ENCODE assay signal across 9 cellular contexts in genomic region chr17:78129385-78130079, GRCh38. TPM values are rescaled to one million over a fixed set of nuclear protein-coding genes. Genes with fewer than 3 reads are reported as not detected.
A peak's percentile ranks its signal among the peaks of the same experiment; 100 is the strongest.
DNase-seq lines count a peak whose midpoint lies in the region; ATAC-seq lines count a peak whose summit lies in the region.
"Had no signal": no experiment of that assay in that cellular context is flagged by ENCODE, and none has a peak within 500 bp of the region (broad histone marks: within the 10 kb centered on the region; RNA-seq: fewer than 3 reads in every experiment).

No MANE protein-coding gene starts in this region.

- CTCF ChIA-PET in activated CD4-positive, alpha-beta T cell treated with anti-CD3 and anti-CD28 coated beads for 36 hours (lab: Charles Lee), result interaction anchor here (1.1 to 2.5 kb wide), 3 partner anchors 10 to 45 kb away, joined by 3 to 13 read pairs (median 6); no protein-coding TSS in a partner anchor
- CTCF ChIA-PET in activated CD8-positive, alpha-beta memory T cell treated with anti-CD3 and anti-CD28 coated beads, Interleukin-2, amount 10 ng/mL, durations not matched to agents 7 days and 5 days (lab: Charles Lee), result interaction anchor here (0.9 to 17.0 kb wide), 7 partner anchors 7 to 989 kb away, joined by 3 to 257 read pairs (median 8); no protein-coding TSS in a partner anchor

- intact Hi-C loops in activated CD4-positive, alpha-beta T cell treated with anti-CD3 and anti-CD28 coated beads for 36 hours (cut with DNase I, micrococcal nuclease), result loop anchor here (1.0 to 10.0 kb wide), 9 partner anchors 8 to 675 kb away; partner anchors contain the start of genes SYNGR2 (in 2 of the 2), AFMID (in 1 of the 2), SOCS3 (in 1 of the 2) and TK1 (in 1 of the 2)

- DNase-seq in activated CD4-positive, alpha-beta T cell treated with anti-CD3 and anti-CD28 coated beads for 36 hours, result peak; percentile 74
- no peak for DNase-seq in activated CD4-positive, alpha-beta T cell treated with anti-CD3 and anti-CD28 coated beads, Interleukin-2, amount 50 U/mL, for 4 hours
- peak; percentile 79 for DNase-seq in activated CD8-positive, alpha-beta memory T cell treated with anti-CD3 and anti-CD28 coated beads, Interleukin-2, amount 10 ng/mL, durations not matched to agents 7 days and 5 days
- DNase-seq in immature natural killer cell (peak in 2 of 3 donors; percentile 42 to 48), substantia nigra (lab: John Stamatoyannopoulos, UW) (no peak), EL (no peak)

- peak overlapping the region; percentile 94 for H3K4me3 Mint-ChIP-seq in activated CD4-positive, alpha-beta T cell treated with anti-CD3 and anti-CD28 coated beads for 36 hours
- peak overlapping the region; percentile 72 for H3K4me3 Mint-ChIP-seq in activated CD8-positive, alpha-beta memory T cell treated with anti-CD3 and anti-CD28 coated beads, Interleukin-2, amount 10 ng/mL, durations not matched to agents 7 days and 5 days
- H3K4me3 Mint-ChIP-seq in immature natural killer cell, result peak overlapping the region; percentile 91 to 98 (median 97)

- no peaks in the 10 kb centered on the region for H3K27me3 Mint-ChIP-seq in activated CD4-positive, alpha-beta T cell treated with anti-CD3 and anti-CD28 coated beads for 36 hours
- no peaks in the 10 kb centered on the region for H3K27me3 Mint-ChIP-seq in activated CD8-positive, alpha-beta memory T cell treated with anti-CD3 and anti-CD28 coated beads, Interleukin-2, amount 10 ng/mL, durations not matched to agents 7 days and 5 days
- peaks cover 18 to 34% (median 22%) of the 10 kb centered on the region in 3 donors for H3K27me3 Mint-ChIP-seq in immature natural killer cell (ENCODE audit: low read depth in 3 of 3)

- H3K36me3 Mint-ChIP-seq in activated CD4-positive, alpha-beta T cell treated with anti-CD3 and anti-CD28 coated beads for 36 hours (ENCODE audit: low read depth), result peaks cover 40% of the 10 kb centered on the region
- H3K36me3 Mint-ChIP-seq in activated CD8-positive, alpha-beta memory T cell treated with anti-CD3 and anti-CD28 coated beads, Interleukin-2, amount 10 ng/mL, durations not matched to agents 7 days and 5 days, result peaks cover 40% of the 10 kb centered on the region
- H3K36me3 Mint-ChIP-seq in immature natural killer cell, result peaks cover 9 to 14% (median 11%) of the 10 kb centered on the region in 3 donors

- H3K9me3 Mint-ChIP-seq in activated CD4-positive, alpha-beta T cell treated with anti-CD3 and anti-CD28 coated beads for 36 hours (ENCODE audit: low read depth), result no peaks in the 10 kb centered on the region
- H3K9me3 Mint-ChIP-seq in activated CD8-positive, alpha-beta memory T cell treated with anti-CD3 and anti-CD28 coated beads, Interleukin-2, amount 10 ng/mL, durations not matched to agents 7 days and 5 days (ENCODE audit: low read depth), result no peaks in the 10 kb centered on the region
- no peaks in the 10 kb centered on the region for H3K9me3 Mint-ChIP-seq in immature natural killer cell

- H3K4me1 Mint-ChIP-seq in activated CD4-positive, alpha-beta T cell treated with anti-CD3 and anti-CD28 coated beads for 36 hours, result peaks cover 52% of the 10 kb centered on the region
- H3K4me1 Mint-ChIP-seq in activated CD8-positive, alpha-beta memory T cell treated with anti-CD3 and anti-CD28 coated beads, Interleukin-2, amount 10 ng/mL, durations not matched to agents 7 days and 5 days, result peaks cover 51% of the 10 kb centered on the region
- peaks cover 50 to 53% of the 10 kb centered on the region in 2 donors for H3K4me1 Mint-ChIP-seq in immature natural killer cell

- POLR2A ChIA-PET in activated CD4-positive, alpha-beta T cell treated with anti-CD3 and anti-CD28 coated beads for 36 hours (lab: Charles Lee), result interaction anchor here (0.7 kb wide), 1 partner anchor 13 kb away, joined by 3 read pairs; no protein-coding TSS in a partner anchor

- H3K27ac Mint-ChIP-seq in activated CD4-positive, alpha-beta T cell treated with anti-CD3 and anti-CD28 coated beads for 36 hours, result peak overlapping the region; percentile 96
- peak overlapping the region; percentile 99 for H3K27ac Mint-ChIP-seq in activated CD8-positive, alpha-beta memory T cell treated with anti-CD3 and anti-CD28 coated beads, Interleukin-2, amount 10 ng/mL, durations not matched to agents 7 days and 5 days
- H3K27ac Mint-ChIP-seq in immature natural killer cell, result peak overlapping the region; percentile 81 to 98 (median 96)

- peak; percentile 3 for ATAC-seq in activated CD4-positive, alpha-beta T cell treated with anti-CD3 and anti-CD28 coated beads for 36 hours
- ATAC-seq in activated CD8-positive, alpha-beta memory T cell treated with anti-CD3 and anti-CD28 coated beads, Interleukin-2, amount 10 ng/mL, durations not matched to agents 7 days and 5 days, result no peak
- ATAC-seq in GM19035 (IDR thresholded peaks at IDR 0.05; ENCODE audit: unreplicated experiment) (no peak), GM21390 (IDR thresholded peaks at IDR 0.05; ENCODE audit: unreplicated experiment) (no peak)

- peak overlapping the region; percentile 100 for H3K27ac ChIP-seq in substantia nigra (ENCODE audit: low read depth, low read length, poor library complexity, severe bottlenecking)

RNA-seq across cellular contexts. Expression of gene TMC6, which starts 1.0 kb away (rescaled TPM):
- 100 to 1,000 TPM; 138 to 145 TPM for total RNA-seq in activated CD4-positive, alpha-beta T cell treated with anti-CD3 and anti-CD28 coated beads for 36 hours
- 100 to 1,000 TPM; 347 to 431 TPM for total RNA-seq in activated CD8-positive, alpha-beta memory T cell treated with anti-CD3 and anti-CD28 coated beads, Interleukin-2, amount 10 ng/mL, durations not matched to agents 7 days and 5 days
- polyA plus RNA-seq in immature natural killer cell, result 100 to 1,000 TPM; 194 to 262 (median 203) TPM

RNA-seq across cellular contexts. Expression of gene TMC8, which starts 1.0 kb away (rescaled TPM):
- total RNA-seq in activated CD4-positive, alpha-beta T cell treated with anti-CD3 and anti-CD28 coated beads for 36 hours, result 100 to 1,000 TPM; 123 to 139 TPM
- total RNA-seq in activated CD8-positive, alpha-beta memory T cell treated with anti-CD3 and anti-CD28 coated beads, Interleukin-2, amount 10 ng/mL, durations not matched to agents 7 days and 5 days, result 100 to 1,000 TPM; 251 to 292 TPM
- 100 to 1,000 TPM in 1 of 3 donors, 10 to 100 TPM in 2; 55.2 to 170 (median 58.2) TPM for polyA plus RNA-seq in immature natural killer cell

RNA-seq across cellular contexts. Expression of gene C17orf99, which starts 16.7 kb away (rescaled TPM):
- not detected for total RNA-seq in activated CD4-positive, alpha-beta T cell treated with anti-CD3 and anti-CD28 coated beads for 36 hours
- total RNA-seq in activated CD8-positive, alpha-beta memory T cell treated with anti-CD3 and anti-CD28 coated beads, Interleukin-2, amount 10 ng/mL, durations not matched to agents 7 days and 5 days, result not detected
- polyA plus RNA-seq in immature natural killer cell, result not detected
- total RNA-seq: lung microvascular endothelial cell had no signal

RNA-seq across cellular contexts. Expression of gene SYNGR2, which starts 38.8 kb away (rescaled TPM):
- 10 to 100 TPM; 79.1 to 89.2 TPM for total RNA-seq in activated CD4-positive, alpha-beta T cell treated with anti-CD3 and anti-CD28 coated beads for 36 hours
- 10 to 100 TPM; 41.2 to 80.3 TPM for total RNA-seq in activated CD8-positive, alpha-beta memory T cell treated with anti-CD3 and anti-CD28 coated beads, Interleukin-2, amount 10 ng/mL, durations not matched to agents 7 days and 5 days
- polyA plus RNA-seq in immature natural killer cell, result 100 to 1,000 TPM; 113 to 230 (median 132) TPM

RNA-seq across cellular contexts. Expression of gene TK1, which starts 57.3 kb away (rescaled TPM):
- total RNA-seq in activated CD4-positive, alpha-beta T cell treated with anti-CD3 and anti-CD28 coated beads for 36 hours, result 100 to 1,000 TPM; 157 to 195 TPM
- 100 to 1,000 TPM; 145 to 164 TPM for total RNA-seq in activated CD8-positive, alpha-beta memory T cell treated with anti-CD3 and anti-CD28 coated beads, Interleukin-2, amount 10 ng/mL, durations not matched to agents 7 days and 5 days
- 10 to 100 TPM; 11.3 to 19.7 (median 13.1) TPM for polyA plus RNA-seq in immature natural killer cell

Comparison
In these comparisons a context has a peak if more than half of its experiments do, and no peak if none do; other contexts are left out.
1. DNase-seq: peak in activated CD4-positive, alpha-beta T cell treated with anti-CD3 and anti-CD28 coated beads for 36 hours (single experiment), activated CD8-positive, alpha-beta memory T cell treated with anti-CD3 and anti-CD28 coated beads, Interleukin-2, amount 10 ng/mL, durations not matched to agents 7 days and 5 days (single experiment) and immature natural killer cell (2 of 3); none in activated CD4-positive, alpha-beta T cell treated with anti-CD3 and anti-CD28 coated beads, Interleukin-2, amount 50 U/mL, for 4 hours (0 of 2), substantia nigra (0 of 49) and EL (single experiment).
2. Peak in every context shown above with its lines, with median percentiles within 50 percentile points of each other: H3K27ac Mint-ChIP-seq and H3K4me3 Mint-ChIP-seq.